ENCODE assay signal across 15 cellular contexts in the genomic region with DNA sequence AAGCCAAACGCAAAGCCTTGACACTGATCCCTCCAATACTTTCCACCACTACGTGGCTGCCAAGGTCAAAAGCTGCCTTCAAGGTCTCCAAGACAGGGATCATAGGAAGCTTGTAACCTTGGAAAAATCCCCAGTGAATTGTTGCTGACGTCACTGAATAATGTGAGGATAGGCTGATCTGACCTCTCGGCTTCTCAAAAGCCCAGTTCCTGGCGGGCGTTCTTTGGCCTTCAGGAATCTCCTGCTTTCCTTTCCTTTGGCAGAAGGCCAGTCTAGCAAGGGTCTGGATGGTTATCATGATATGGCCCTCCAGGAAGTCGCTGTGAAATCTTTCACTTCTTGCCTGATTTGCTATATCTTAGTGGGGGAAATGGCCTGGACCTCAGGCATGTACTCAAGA.
A peak's percentile ranks its signal among the peaks of the same experiment; 100 is the strongest.
DNase-seq lines count a peak whose midpoint lies in the region; ATAC-seq and TF ChIP-seq lines count a peak whose summit lies in the region.
"Had no signal": no experiment of that assay in that cellular context is flagged by ENCODE, and none has a peak within 500 bp of the region (broad histone marks: within the 10 kb centered on the region; RNA-seq: fewer than 3 reads in every experiment).

No MANE protein-coding gene starts in this region.

- no peaks in the 10 kb centered on the region for H3K9me3 ChIP-seq in HCT116 (ENCODE audit: control insufficient read depth in 1 of 2, insufficient read depth in 1 of 2, low read depth in 1 of 2, low read length in 2 of 2)
- no peaks in the 10 kb centered on the region for H3K9me3 ChIP-seq in right lobe of liver
- H3K9me3 ChIP-seq in spleen, result no peaks in the 10 kb centered on the region
- H3K9me3 ChIP-seq: colonic mucosa had no signal

- intact Hi-C loops in HCT116 (cut with micrococcal nuclease) (no loop called here), right lobe of liver (cut with DNase I) (no loop called here), spleen (cut with DNase I; ENCODE audit: low total_unique reads) (loop anchor here (10.0 kb wide), 2 partner anchors 59 to 101 kb away; a partner anchor contains a TSS)

- H3K27ac ChIP-seq in HCT116 (ENCODE audit: low read depth, low read length) (no peak overlapping the region), right lobe of liver (no peak overlapping the region), spleen (peak overlapping the region in 6 of 8 donors; percentile 51 to 69 (median 58))
- H3K27ac ChIP-seq: colonic mucosa had no signal

- in situ Hi-C loops in G401 (cut with HindIII; ENCODE audit: low sequenced_read_pairs), result no loop called here

- H4K20me1 ChIP-seq in HCT116 (ENCODE audit: insufficient read depth), result no peaks in the 10 kb centered on the region

- 77% methylated on average over 7 of the region's 7 CpGs for WGBS in right lobe of liver (ENCODE audit: insufficient coverage, low coverage, low lambda C conversion rate, missing lambda C conversion rate)
- 64 to 83% (median 68%) methylated on average over 7 of the region's 7 CpGs for WGBS in spleen, 5 donors

- no TSS peak for BruUV-seq in HCT116 (replicated peaks; lab: Mats Ljungman, UMichigan)

- RAD21 ChIA-PET in HCT116 (lab: Charles Lee; ENCODE audit: low non-redundant PET in 1 of 2, low total read pairs in 2 of 2, uncharacterized antibody in 2 of 2, unreplicated experiment in 2 of 2), result no interaction called here

- H3K36me3 ChIP-seq in HCT116 (ENCODE audit: control insufficient read depth in 1 of 2, insufficient read depth in 2 of 2, low read length in 2 of 2) (no peaks in the 10 kb centered on the region), right lobe of liver (no peaks in the 10 kb centered on the region), spleen (no peaks in the 10 kb centered on the region)
- H3K36me3 ChIP-seq: colonic mucosa had no signal

- no peaks in the 10 kb centered on the region for H3K79me2 ChIP-seq in HCT116 (ENCODE audit: insufficient read depth, low read length)

- no peak overlapping the region for H3K9ac ChIP-seq in HCT116 (ENCODE audit: low read length)

- ATAC-seq in HCT116 (no peak), right lobe of liver (peak; percentile 57 to 76 (median 68)), GM21529 (IDR thresholded peaks at IDR 0.05; ENCODE audit: unreplicated experiment) (no peak)
- ATAC-seq: activated T-helper 17 cell treated with anti-CD3 and anti-CD28 coated beads, Interleukin-2, amount 50 U/mL, for 72 hours had no signal

- H3K4me2 ChIP-seq in HCT116 (ENCODE audit: low read length), result no peak overlapping the region

- CTCF ChIA-PET in HCT116 (lab: Charles Lee), result no interaction called here

- no peaks in the 10 kb centered on the region for H3K9me2 ChIP-seq in HCT116 (ENCODE audit: insufficient read depth)

- TF ChIP-seq RAD21 in HCT116 (IDR thresholded peaks at IDR 0.05; ENCODE audit: low read depth), result no peak

- peak; percentile 66 for TF ChIP-seq POLR2A in HCT116 (IDR thresholded peaks at IDR 0.05; ENCODE audit: borderline replicate concordance, extremely low read depth, insufficient read depth, insufficient read length)
- no peak for TF ChIP-seq POLR2A in right lobe of liver (IDR thresholded peaks at IDR 0.05)
- TF ChIP-seq POLR2A in spleen (IDR thresholded peaks at IDR 0.05), result no peak

- DNase-seq in HCT116 (ENCODE audit: low read depth, low spot score), result no peak
- DNase-seq in fibroblast of villous mesenchyme (ENCODE audit: low read depth), result peak; percentile 65
- peak in 2 of 3 donors; percentile 44 to 58 for DNase-seq in right lobe of liver
- DNase-seq in spleen, result no peak
- no peak for DNase-seq in NCI-H2107 (lab: John Stamatoyannopoulos, UW)
- DNase-seq in G401 (ENCODE audit: low spot score), result no peak
- DNase-seq: activated CD4-positive, alpha-beta T cell treated with anti-CD3 and anti-CD28 coated beads for 48 hours; colonic mucosa; GDM1; MM.1S; NCI-H69; SHP77; T-cell had no signal

- no peaks in the 10 kb centered on the region for H3K27me3 ChIP-seq in HCT116 (ENCODE audit: insufficient read depth, low read length)
- no peaks in the 10 kb centered on the region for H3K27me3 ChIP-seq in right lobe of liver
- no peaks in the 10 kb centered on the region for H3K27me3 ChIP-seq in spleen (replicated peaks in 1 of 7)
- H3K27me3 ChIP-seq: colonic mucosa had no signal

- H3K4me1 ChIP-seq in HCT116 (ENCODE audit: control insufficient read depth in 1 of 2, insufficient read depth in 2 of 2, low read length in 2 of 2), result peaks cover 0 to 16% of the 10 kb centered on the region in 2 experiments; a peak in 3 of 4 replicates
- peaks cover 0 to 2% (median 0%) of the 10 kb centered on the region in 4 donors for H3K4me1 ChIP-seq in right lobe of liver
- H3K4me1 ChIP-seq in spleen, result peaks cover 2 to 29% (median 12%) of the 10 kb centered on the region in 6 donors
- H3K4me1 ChIP-seq: colonic mucosa had no signal

- H3K4me3 ChIP-seq in HCT116 (replicated peaks in 1 of 2; ENCODE audit: low read depth in 1 of 2, low read length in 2 of 2) (no peak overlapping the region), fibroblast of villous mesenchyme (ENCODE audit: low read depth, low read length) (no peak overlapping the region), right lobe of liver (no peak overlapping the region), spleen (no peak overlapping the region)
- H3K4me3 ChIP-seq: colonic mucosa had no signal

- TF ChIP-seq CTCF in HCT116 (IDR thresholded peaks at IDR 0.05 in 2 of 3, conservative IDR thresholded peaks at IDR 0.05 in 1 of 3; ENCODE audit: borderline replicate concordance in 1 of 3, insufficient read depth in 1 of 3, low read depth in 2 of 3, low read length in 2 of 3), result no peak
- TF ChIP-seq CTCF in fibroblast of villous mesenchyme (IDR thresholded peaks at IDR 0.05; ENCODE audit: insufficient read depth, low read depth, low read length), result no peak
- TF ChIP-seq CTCF in right lobe of liver (IDR thresholded peaks at IDR 0.05), result no peak
- TF ChIP-seq CTCF in spleen (IDR thresholded peaks at IDR 0.05 in 8 of 11, conservative IDR thresholded peaks at IDR 0.05 in 3 of 11), result no peak

- no peak overlapping the region for H2AFZ ChIP-seq in HCT116 (ENCODE audit: low read depth, low read length, poor library complexity, severe bottlenecking)

- POLR2A ChIA-PET in HCT116 (lab: Charles Lee), result no interaction called here

TF ChIP-seq in HCT116, 20 proteins besides CTCF, POLR2A, EP300 and RAD21:
- TF ChIP-seq ZNF274 (IDR thresholded peaks at IDR 0.05; ENCODE audit: low read depth, low read length) (no peak), TCF7L2 (IDR thresholded peaks at IDR 0.05; ENCODE audit: borderline replicate concordance, extremely low read depth, insufficient read depth, insufficient read length) (peak; percentile 90)

Comparison
In these comparisons a context has a peak if more than half of its experiments do, and no peak if none do; other contexts are left out.
1. ATAC-seq: peak in right lobe of liver (4 of 4); none in HCT116 (single experiment) and GM21529 (single experiment).
2. DNase-seq: peak in fibroblast of villous mesenchyme (single experiment) and right lobe of liver (2 of 3); none in HCT116 (single experiment), spleen (single experiment), NCI-H2107 (single experiment) and G401 (single experiment).
3. H3K27ac ChIP-seq: peak in spleen (6 of 8); none in HCT116 (single experiment) and right lobe of liver (0 of 3).